Comparison of ENCODE assay signal across 11 cellular contexts in the genomic region with DNA sequence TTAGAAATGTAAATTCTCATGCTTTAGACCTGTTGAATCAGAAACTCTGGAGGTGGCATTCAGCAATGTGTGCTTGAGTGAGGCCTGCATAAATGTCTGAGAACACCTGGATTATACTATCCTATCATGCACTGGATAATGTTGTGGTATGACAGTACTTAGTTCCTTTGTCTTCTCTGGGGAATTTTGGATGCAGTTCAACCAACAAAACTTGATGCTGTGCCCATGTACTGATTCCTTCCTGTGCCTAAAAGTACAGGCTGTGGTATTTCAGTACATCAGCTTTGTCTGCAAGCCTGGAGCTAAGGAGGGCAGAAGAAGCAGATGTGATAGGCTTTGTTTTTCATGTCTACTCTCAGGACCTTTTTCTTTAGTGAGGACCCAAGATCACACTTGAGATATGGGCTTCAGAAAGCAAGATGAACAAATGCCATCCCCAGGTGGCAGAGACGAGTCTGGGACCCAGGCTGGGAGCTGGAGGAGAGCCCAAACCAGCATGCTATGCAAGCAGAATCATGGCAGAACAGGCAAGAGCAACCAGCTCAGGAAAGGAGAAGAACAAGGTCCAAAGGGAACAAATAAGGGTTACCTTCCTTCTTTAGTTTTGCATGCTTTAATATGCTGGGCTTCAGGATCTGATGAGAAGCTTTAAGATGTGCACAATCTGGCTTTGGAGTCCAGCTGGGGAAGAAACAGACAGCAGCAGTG.
"Had no signal": no experiment of that assay in that cellular context is flagged by ENCODE, and none has a peak within 500 bp of the region (broad histone marks: within the 10 kb centered on the region; RNA-seq: fewer than 3 reads in every experiment).

No MANE protein-coding gene starts in this region.

- H3K9me3 ChIP-seq: ascending aorta, lower lobe of right lung, ovary, transverse colon had no signal

- H3K27ac ChIP-seq: ascending aorta, lower lobe of right lung, ovary, transverse colon had no signal

- H3K36me3 ChIP-seq: ascending aorta, lower lobe of right lung, ovary, transverse colon had no signal

- ATAC-seq: esophagus mucosa; lower lobe of right lung; stimulated activated naive B cell treated with anti-CD40 and anti-IgM and Interleukin-4, amounts not matched to agents 10 μg/mL and 1 μg/mL and 100 μg/mL, for 72 hours had no signal

- H3K27me3 ChIP-seq: ascending aorta, ovary, transverse colon had no signal

- H3K4me3 ChIP-seq: ascending aorta, lower lobe of right lung, ovary, transverse colon had no signal

- DNase-seq: activated CD4-positive, alpha-beta T cell treated with anti-CD3 and anti-CD28 coated beads, Interleukin-2, amount 10 ng/mL, durations not matched to agents 7 days and 5 days; activated CD8-positive, alpha-beta memory T cell treated with anti-CD3 and anti-CD28 coated beads for 24 hours; activated naive CD4-positive, alpha-beta T cell; activated naive CD8-positive, alpha-beta T cell treated with anti-CD3 and anti-CD28 coated beads, Interleukin-2, amount 10 ng/mL, durations not matched to agents 7 days and 5 days; lower lobe of right lung; ovary; stimulated activated CD4-positive, alpha-beta T cell treated with anti-CD3 and anti-CD28 coated beads, Interleukin-2, amount 100 ng/mL, for 48 hours; stimulated activated naive B cell treated with anti-CD40 and anti-IgM and Interleukin-4, amounts not matched to agents 10 μg/mL and 1 μg/mL and 100 μg/mL, for 72 hours; transverse colon had no signal

- H3K4me1 ChIP-seq: ascending aorta, lower lobe of right lung had no signal
